1 cellular context compared by ENCODE assay signal in genomic region chr9:119005162-119005561, GRCh38.
TF ChIP-seq lines count a peak whose summit lies in the region.

No MANE protein-coding gene starts in this region.

TF ChIP-seq in GM23338, 12 proteins besides CTCF, POLR2A, EP300 and RAD21 (continued from another document):
- TF ChIP-seq ZNF462 (CRISPR knock-in tag; IDR thresholded peaks at IDR 0.05) = no peak
